In genomic region chr14:105249175-105250007, GRCh38 we compare ENCODE assay signal across 8 cellular contexts. TPM values are rescaled to one million over a fixed set of nuclear protein-coding genes. Genes with fewer than 3 reads are reported as not detected.
DNase-seq lines count a peak whose midpoint lies in the region; ATAC-seq and TF ChIP-seq lines count a peak whose summit lies in the region.

No MANE protein-coding gene starts in this region.

- intact Hi-C loops in prostate gland (cut with DNase I), result no loop called here

- ATAC-seq in GM21825 (IDR thresholded peaks at IDR 0.05; ENCODE audit: unreplicated experiment), result no peak
- no peak for ATAC-seq in GM21786 (IDR thresholded peaks at IDR 0.05; ENCODE audit: unreplicated experiment)

- no peaks in the 10 kb centered on the region for H3K4me1 ChIP-seq in prostate gland (replicated peaks)

- TF ChIP-seq CTCF in fibroblast of pulmonary artery (IDR thresholded peaks at IDR 0.05; ENCODE audit: low read length, missing control alignments) (no peak), prostate gland (IDR thresholded peaks at IDR 0.05) (no peak)

- H3K4me3 ChIP-seq in GM08714 (ENCODE audit: low read length), result peak overlapping the region; percentile 71; the same call in 1 of the 2 replicates
- H3K4me3 ChIP-seq in fibroblast of pulmonary artery (replicated peaks; ENCODE audit: low read depth, low read length), result peak overlapping the region; percentile 62
- H3K4me3 ChIP-seq in prostate gland, result peak overlapping the region; percentile 55 to 68

- H3K9me3 ChIP-seq in prostate gland, result no peaks in the 10 kb centered on the region

- peaks cover 0 to 9% of the 10 kb centered on the region in 2 donors for H3K36me3 ChIP-seq in prostate gland

- peak overlapping the region; percentile 71 to 95 for H3K27ac ChIP-seq in prostate gland

- peak; percentile 25 for TF ChIP-seq POLR2A in prostate gland (IDR thresholded peaks at IDR 0.05)

- 44% methylated on average over 60 of the region's 63 CpGs for WGBS in prostate gland

- H3K27me3 ChIP-seq in prostate gland (replicated peaks; ENCODE audit: insufficient read depth), result no peaks in the 10 kb centered on the region

- DNase-seq in T-helper 9 cell (peak; percentile 11), fibroblast of pulmonary artery (ENCODE audit: low read depth) (peak; percentile 31), prostate gland (ENCODE audit: low spot score) (no peak), kidney tubule cell (ENCODE audit: low spot score) (no peak), superior temporal gyrus (ENCODE audit: extremely low spot score) (no peak)

RNA-seq across cellular contexts. Expression of gene BTBD6, which starts 1.1 kb away (rescaled TPM):
- total RNA-seq in prostate gland, result 10 to 100 TPM; 60.0 to 82.5 TPM

RNA-seq across cellular contexts. Expression of gene BRF1, which starts 51.4 kb away (rescaled TPM):
- 10 to 100 TPM; 64.9 to 88.9 TPM for total RNA-seq in prostate gland

Comparison
In these comparisons a context has a peak if more than half of its experiments do, and no peak if none do; other contexts are left out.
1. DNase-seq: peak in T-helper 9 cell (single experiment) and fibroblast of pulmonary artery (single experiment); none in prostate gland (single experiment), kidney tubule cell (single experiment) and superior temporal gyrus (single experiment).
2. Peak in every context shown above with its lines, with median percentiles within 50 percentile points of each other: H3K4me3 ChIP-seq.